17 cellular contexts compared by ENCODE assay signal in the genomic region with DNA sequence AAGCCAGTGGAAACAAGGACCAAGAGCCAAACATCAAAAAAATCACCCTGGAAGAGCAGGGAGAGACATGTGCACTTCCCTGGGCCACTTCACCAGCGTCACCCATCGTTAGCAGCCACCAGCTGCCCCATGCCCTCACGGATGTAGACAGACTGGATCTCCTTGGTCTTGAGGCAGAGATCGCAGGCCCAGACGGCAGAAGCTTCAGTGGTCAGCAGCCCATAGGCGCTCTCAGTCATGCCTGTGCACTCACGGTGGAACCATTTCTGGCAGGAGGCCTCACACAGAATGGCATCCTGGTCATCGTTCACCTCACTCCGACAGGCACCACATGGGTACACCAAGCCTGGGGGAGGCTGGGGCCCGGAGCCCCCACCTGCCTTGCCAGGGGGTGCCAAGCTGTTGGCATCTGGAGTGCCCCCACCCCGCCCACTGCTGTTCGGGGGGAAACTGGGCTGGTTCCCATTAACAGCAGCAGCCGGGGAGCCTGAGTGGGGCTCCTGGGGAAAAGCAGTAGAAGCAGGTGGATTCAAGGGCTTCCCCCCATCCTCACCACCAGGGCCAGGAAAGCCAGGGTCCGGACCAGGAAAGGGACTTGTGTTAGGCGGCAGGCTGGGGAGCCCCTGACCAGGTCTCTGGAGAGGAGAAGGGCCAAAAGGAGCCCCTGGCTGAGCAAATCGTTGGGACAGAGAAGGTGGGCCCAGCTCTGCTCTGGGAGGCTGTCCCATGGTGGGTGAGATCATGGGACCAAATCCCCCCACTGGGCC. TPM values are rescaled to one million over a fixed set of nuclear protein-coding genes. Genes with fewer than 3 reads are reported as not detected.
DNase-seq lines count a peak whose midpoint lies in the region; ATAC-seq, FAIRE-seq and TF ChIP-seq lines count a peak whose summit lies in the region.
"Had no signal": no experiment of that assay in that cellular context is flagged by ENCODE, and none has a peak within 500 bp of the region (broad histone marks: within the 10 kb centered on the region; RNA-seq: fewer than 3 reads in every experiment).

No MANE protein-coding gene starts in this region.

- no peak for ATAC-seq in central memory CD8-positive, alpha-beta T cell (replicated peaks; ENCODE audit: extremely low read depth, poor library complexity, severe bottlenecking)
- ATAC-seq: left lobe of liver had no signal

- peaks cover 73% of the 10 kb centered on the region for H3F3A ChIP-seq in neural progenitor cell (ENCODE audit: low read depth)

- H3K79me2 ChIP-seq in neural progenitor cell (ENCODE audit: low read depth), result peaks cover 60% of the 10 kb centered on the region

- peaks cover 51% of the 10 kb centered on the region for H3K4me1 Mint-ChIP-seq in T-helper 1 cell treated with Interleukin-12 subunit alpha and Interleukin-12 subunit beta and Interleukin-4 antibody, amounts not matched to agents 30 μg/mL and 1 μg/mL, for 36 hours (ENCODE audit: low read depth)
- H3K4me1 Mint-ChIP-seq in IgD-negative memory B cell (peaks cover 36 to 45% (median 37%) of the 10 kb centered on the region in 3 donors), neural progenitor cell (peaks cover 71% of the 10 kb centered on the region)
- peaks cover 50% of the 10 kb centered on the region for H3K4me1 Mint-ChIP-seq in central memory CD8-positive, alpha-beta T cell

- no peak overlapping the region for H3K9ac ChIP-seq in neural progenitor cell

- no peak for FAIRE-seq in D721Med (lab: Jason Lieb, UNC)
- FAIRE-seq: A204.1, RCC 7860 had no signal

- DNase-seq in T-helper 1 cell, result no peak
- no peak for DNase-seq in central memory CD8-positive, alpha-beta T cell (ENCODE audit: low spot score in 2 of 2)
- DNase-seq in neural progenitor cell (ENCODE audit: low spot score), result no peak
- no peak for DNase-seq in D721Med (ENCODE audit: insufficient read length, low spot score)
- DNase-seq in NCI-H1048 (lab: John Stamatoyannopoulos, UW), result no peak
- DNase-seq in DMS53 (lab: John Stamatoyannopoulos, UW), result no peak
- DNase-seq: activated CD4-positive, alpha-beta T cell treated with anti-CD3 and anti-CD28 coated beads, Interleukin-2, amount 50 U/mL, for 48 hours; HCEC 1CT; hypothalamus; NCI-H1930; NCI-H524 had no signal

- peaks cover 53% of the 10 kb centered on the region for H3K4me1 ChIP-seq in neural progenitor cell

- no peak overlapping the region for H2AFZ ChIP-seq in neural progenitor cell (replicated peaks)

- H3K4me2 ChIP-seq in neural progenitor cell, result no peak overlapping the region
- H3K4me2 ChIP-seq: smooth muscle cell had no signal

- H3K36me3 ChIP-seq in neural progenitor cell, result no peaks in the 10 kb centered on the region

- no peak overlapping the region for H3K27ac ChIP-seq in neural progenitor cell

- H4K20me1 ChIP-seq in neural progenitor cell (ENCODE audit: low read depth), result peaks cover 25% of the 10 kb centered on the region

- no peaks in the 10 kb centered on the region for H3K9me3 Mint-ChIP-seq in T-helper 1 cell treated with Interleukin-12 subunit alpha and Interleukin-12 subunit beta and Interleukin-4 antibody, amounts not matched to agents 30 μg/mL and 1 μg/mL, for 36 hours
- H3K9me3 Mint-ChIP-seq in IgD-negative memory B cell, result no peaks in the 10 kb centered on the region
- no peaks in the 10 kb centered on the region for H3K9me3 Mint-ChIP-seq in central memory CD8-positive, alpha-beta T cell
- no peaks in the 10 kb centered on the region for H3K9me3 Mint-ChIP-seq in neural progenitor cell

- H3K4me3 Mint-ChIP-seq in T-helper 1 cell treated with Interleukin-12 subunit alpha and Interleukin-12 subunit beta and Interleukin-4 antibody, amounts not matched to agents 30 μg/mL and 1 μg/mL, for 36 hours, result peak overlapping the region; percentile 59
- H3K4me3 Mint-ChIP-seq in IgD-negative memory B cell, result peak overlapping the region in 3 of 4 donors; percentile 72 to 98 (median 84)
- peak overlapping the region; percentile 81 for H3K4me3 Mint-ChIP-seq in central memory CD8-positive, alpha-beta T cell
- peak overlapping the region; percentile 69 for H3K4me3 Mint-ChIP-seq in neural progenitor cell

- TF ChIP-seq CTCF in neural progenitor cell (IDR thresholded peaks at IDR 0.05) (no peak), D721Med (IDR thresholded peaks at IDR 0.05; ENCODE audit: insufficient read depth, missing control alignments) (no peak)

- H3K4me3 ChIP-seq in neural progenitor cell, result no peak overlapping the region
- H3K4me3 ChIP-seq: smooth muscle cell had no signal

- H3K9me3 ChIP-seq in neural progenitor cell (ENCODE audit: low read depth), result no peaks in the 10 kb centered on the region

- H3K27me3 ChIP-seq in neural progenitor cell, result no peaks in the 10 kb centered on the region

- H3K27me3 Mint-ChIP-seq in T-helper 1 cell treated with Interleukin-12 subunit alpha and Interleukin-12 subunit beta and Interleukin-4 antibody, amounts not matched to agents 30 μg/mL and 1 μg/mL, for 36 hours (ENCODE audit: low read depth), result no peaks in the 10 kb centered on the region
- H3K27me3 Mint-ChIP-seq in IgD-negative memory B cell (no peaks in the 10 kb centered on the region), neural progenitor cell (ENCODE audit: insufficient read depth, low read depth) (peaks cover 15% of the 10 kb centered on the region)
- H3K27me3 Mint-ChIP-seq in central memory CD8-positive, alpha-beta T cell, result no peaks in the 10 kb centered on the region

- no peak overlapping the region for H3K27ac Mint-ChIP-seq in T-helper 1 cell treated with Interleukin-12 subunit alpha and Interleukin-12 subunit beta and Interleukin-4 antibody, amounts not matched to agents 30 μg/mL and 1 μg/mL, for 36 hours
- H3K27ac Mint-ChIP-seq in IgD-negative memory B cell (peak overlapping the region in 1 of 3 donors; percentile 99), neural progenitor cell (no peak overlapping the region)
- no peak overlapping the region for H3K27ac Mint-ChIP-seq in central memory CD8-positive, alpha-beta T cell (ENCODE audit: low read depth)

- peaks cover 24% of the 10 kb centered on the region for H3K36me3 Mint-ChIP-seq in T-helper 1 cell treated with Interleukin-12 subunit alpha and Interleukin-12 subunit beta and Interleukin-4 antibody, amounts not matched to agents 30 μg/mL and 1 μg/mL, for 36 hours (ENCODE audit: low read depth)
- H3K36me3 Mint-ChIP-seq in IgD-negative memory B cell (peaks cover 3% of the 10 kb centered on the region), neural progenitor cell (peaks cover 9% of the 10 kb centered on the region)
- peaks cover 46% of the 10 kb centered on the region for H3K36me3 Mint-ChIP-seq in central memory CD8-positive, alpha-beta T cell (ENCODE audit: insufficient read depth)

RNA-seq across cellular contexts. Expression of gene PYGO2, which starts 2.7 kb away (rescaled TPM):
- 42.5 TPM for polyA plus RNA-seq in IgD-negative memory B cell
- 32.1 and 48.1 TPM in 2 replicates for total RNA-seq in neural progenitor cell (ENCODE audit: low replicate concordance)

RNA-seq across cellular contexts. Expression of gene PBXIP1, which starts 3.0 kb away (rescaled TPM):
- polyA plus RNA-seq in IgD-negative memory B cell, result 123 TPM
- 21.4 and 64.0 TPM in 2 replicates for total RNA-seq in neural progenitor cell (ENCODE audit: low replicate concordance)

RNA-seq across cellular contexts. Expression of gene SHC1, which starts 11.7 kb away (rescaled TPM):
- polyA plus RNA-seq in IgD-negative memory B cell, result 35.7 TPM
- total RNA-seq in neural progenitor cell (ENCODE audit: low replicate concordance), result 69.0 and 86.5 TPM in 2 replicates

RNA-seq across cellular contexts. Expression of gene CKS1B, which starts 15.6 kb away (rescaled TPM):
- 102 TPM for polyA plus RNA-seq in IgD-negative memory B cell
- 210 and 297 TPM in 2 replicates for total RNA-seq in neural progenitor cell (ENCODE audit: low replicate concordance)

RNA-seq across cellular contexts. Expression of gene PMVK, which starts 22.3 kb away (rescaled TPM):
- polyA plus RNA-seq in IgD-negative memory B cell, result 78.3 TPM
- total RNA-seq in neural progenitor cell (ENCODE audit: low replicate concordance), result 4.3 and 12.7 TPM in 2 replicates
